In genomic region chr3:38129058-38129457, GRCh38 we compare ENCODE assay signal across 21 cellular contexts. TPM values are rescaled to one million over a fixed set of nuclear protein-coding genes. Genes with fewer than 3 reads are reported as not detected.
DNase-seq lines count a peak whose midpoint lies in the region; ATAC-seq, FAIRE-seq and TF ChIP-seq lines count a peak whose summit lies in the region.
"Had no signal": no experiment of that assay in that cellular context is flagged by ENCODE, and none has a peak within 500 bp of the region (broad histone marks: within the 10 kb centered on the region; RNA-seq: fewer than 3 reads in every experiment).

No MANE protein-coding gene starts in this region.

- in situ Hi-C loops in HepG2 (cut with HindIII; ENCODE audit: extremely low pct_ligation_motif_present, low pct_unique_long_range_greater_than_20kb), result loop anchor here (25.0 kb wide), 1 partner anchor 333 kb away; the partner anchor contains the start of gene ACVR2B

- no TSS peak for BruUV-seq in HepG2 (replicated peaks; lab: Mats Ljungman, UMichigan)

- H3K79me2 ChIP-seq in HepG2 (ENCODE audit: insufficient read depth, low read length), result peaks cover 54% of the 10 kb centered on the region

- ATAC-seq in HepG2, result no peak
- no peak for ATAC-seq in stimulated activated effector memory CD8-positive, alpha-beta T cell treated with anti-CD3 and anti-CD28 coated beads, Interleukin-12 subunit alpha, Interleukin-12 subunit beta, amount 100 ng/mL, for 72 hours
- no peak for ATAC-seq in GM18502 (IDR thresholded peaks at IDR 0.05; ENCODE audit: poor library complexity, unreplicated experiment)
- no peak for ATAC-seq in GM18858 (IDR thresholded peaks at IDR 0.05; ENCODE audit: unreplicated experiment)
- ATAC-seq in GM21619 (IDR thresholded peaks at IDR 0.05; ENCODE audit: unreplicated experiment), result no peak

- H3K4me3 Mint-ChIP-seq in stimulated activated effector memory CD8-positive, alpha-beta T cell treated with anti-CD3 and anti-CD28 coated beads, Interleukin-12 subunit alpha, Interleukin-12 subunit beta, amount 100 ng/mL, for 72 hours, result no peak overlapping the region
- H3K4me3 Mint-ChIP-seq: dendritic cell treated with granulocyte-macrophage colony-stimulating factor and Interleukin-4, amounts not matched to agents 40 ng/mL and 50 ng/mL, for 4 days; H9; stimulated activated naive CD8-positive, alpha-beta T cell treated with anti-CD3 and anti-CD28 coated beads, Interleukin-15, Interleukin-2, amounts not matched to agents 100 ng/mL and 50 ng/mL, for 24 hours had no signal

- peak overlapping the region; percentile 2; the same call in 1 of the 2 replicates for H3K4me2 ChIP-seq in HepG2 (ENCODE audit: low read depth, low read length)
- H3K4me2 ChIP-seq: smooth muscle cell had no signal

- H3K27ac ChIP-seq in adrenal gland, result peak overlapping the region in 1 of 5 donors; percentile 16
- H3K27ac ChIP-seq in HepG2 (ENCODE audit: extremely low read length, insufficient read depth, low read length), result peak overlapping the region; percentile 97

- H3K4me1 Mint-ChIP-seq in stimulated activated effector memory CD8-positive, alpha-beta T cell treated with anti-CD3 and anti-CD28 coated beads, Interleukin-12 subunit alpha, Interleukin-12 subunit beta, amount 100 ng/mL, for 72 hours, result peaks cover 21% of the 10 kb centered on the region

- H3K4me1 ChIP-seq in adrenal gland (replicated peaks in 1 of 2) (peaks cover 4 to 18% of the 10 kb centered on the region in 2 donors), HepG2 (ENCODE audit: insufficient read depth, low read length) (peaks cover 100% of the 10 kb centered on the region)

- H3K27ac Mint-ChIP-seq in stimulated activated effector memory CD8-positive, alpha-beta T cell treated with anti-CD3 and anti-CD28 coated beads, Interleukin-12 subunit alpha, Interleukin-12 subunit beta, amount 100 ng/mL, for 72 hours, result peak overlapping the region; percentile 68
- H3K27ac Mint-ChIP-seq: dendritic cell treated with granulocyte-macrophage colony-stimulating factor and Interleukin-4, amounts not matched to agents 40 ng/mL and 50 ng/mL, for 4 days; H9; stimulated activated naive CD8-positive, alpha-beta T cell treated with anti-CD3 and anti-CD28 coated beads, Interleukin-15, Interleukin-2, amounts not matched to agents 100 ng/mL and 50 ng/mL, for 24 hours had no signal

- H3K9me3 Mint-ChIP-seq in stimulated activated effector memory CD8-positive, alpha-beta T cell treated with anti-CD3 and anti-CD28 coated beads, Interleukin-12 subunit alpha, Interleukin-12 subunit beta, amount 100 ng/mL, for 72 hours, result no peaks in the 10 kb centered on the region
- H3K9me3 Mint-ChIP-seq: dendritic cell treated with granulocyte-macrophage colony-stimulating factor and Interleukin-4, amounts not matched to agents 40 ng/mL and 50 ng/mL, for 4 days; H9; stimulated activated naive CD8-positive, alpha-beta T cell treated with anti-CD3 and anti-CD28 coated beads, Interleukin-15, Interleukin-2, amounts not matched to agents 100 ng/mL and 50 ng/mL, for 24 hours had no signal

- H2AFZ ChIP-seq in HepG2 (ENCODE audit: low read length), result no peak overlapping the region

- H3K4me3 ChIP-seq in adrenal gland (no peak overlapping the region), HepG2 (replicated peaks in 1 of 3; ENCODE audit: insufficient read depth in 1 of 3, low read depth in 2 of 3, low read length in 3 of 3) (no peak overlapping the region)
- H3K4me3 ChIP-seq: MG63, smooth muscle cell had no signal

- TF ChIP-seq EP300 in HepG2 (IDR thresholded peaks at IDR 0.05; ENCODE audit: low read depth in 2 of 2, low read length in 2 of 2) (no peak), HepG2 (CRISPR knock-in tag; IDR thresholded peaks at IDR 0.05; ENCODE audit: borderline replicate concordance) (no peak)

- WGBS in adrenal gland, 4 donors, result 58 to 71% (median 65%) methylated on average over 2 to 5 of the region's 5 CpGs
- 96% methylated on average over 3 of the region's 5 CpGs for WGBS in HepG2 (ENCODE audit: low lambda C conversion rate)

- H4K20me1 ChIP-seq in HepG2 (ENCODE audit: insufficient read depth, low read length), result peaks cover 43% of the 10 kb centered on the region

- no peak for TF ChIP-seq POLR2A in adrenal gland (IDR thresholded peaks at IDR 0.05)
- no peak for TF ChIP-seq POLR2A in HepG2 (IDR thresholded peaks at IDR 0.05; ENCODE audit: insufficient read depth in 1 of 2, low read depth in 2 of 2, low read length in 2 of 2)

- H3K9me3 ChIP-seq in adrenal gland (replicated peaks in 1 of 3) (no peaks in the 10 kb centered on the region), HepG2 (ENCODE audit: low read length) (no peaks in the 10 kb centered on the region)
- H3K9me3 ChIP-seq: MG63 had no signal

- H3K9ac ChIP-seq in HepG2 (ENCODE audit: insufficient read depth, low read depth, low read length), result no peak overlapping the region

- no peak for TF ChIP-seq RAD21 in HepG2 (CRISPR knock-in tag; IDR thresholded peaks at IDR 0.05)

- DNase-seq in D341Med (ENCODE audit: low spot score) (peak; percentile 3), adrenal gland (peak in 6 of 7 donors; percentile 26 to 56 (median 48)), HepG2 (ENCODE audit: low spot score) (no peak), cerebellum (ENCODE audit: low spot score) (no peak)
- DNase-seq in stimulated activated effector memory CD8-positive, alpha-beta T cell treated with anti-CD3 and anti-CD28 coated beads, Interleukin-12 subunit alpha, Interleukin-12 subunit beta, amount 100 ng/mL, for 72 hours (ENCODE audit: low spot score in 2 of 2), result no peak
- DNase-seq: activated naive CD4-positive, alpha-beta T cell; C1 segment of cervical spinal cord; DMS 273 treated with DMSO at 0.1 percent for 48 hours; H9; MG63; NCI-H1417; NCI-H2081 treated with DMSO at 0.1 percent for 48 hours; NCI-H446; T-helper 1 cell had no signal

- TF ChIP-seq CTCF in adrenal gland (IDR thresholded peaks at IDR 0.05) (no peak), HepG2 (CRISPR knock-in tag; IDR thresholded peaks at IDR 0.05) (no peak)

- POLR2A ChIA-PET in HepG2 (lab: Yijun Ruan, JAX), result interaction anchor here (6.9 kb wide), 1 partner anchor 10 kb away, joined by 87 read pairs; no protein-coding TSS in a partner anchor

- H3K27me3 ChIP-seq in adrenal gland (no peaks in the 10 kb centered on the region), HepG2 (ENCODE audit: control insufficient read depth in 1 of 2, insufficient read depth in 2 of 2, low read length in 2 of 2) (no peaks in the 10 kb centered on the region)
- H3K27me3 ChIP-seq: MG63 had no signal

- peaks cover 0 to 100% of the 10 kb centered on the region in 2 donors for H3K36me3 ChIP-seq in adrenal gland (replicated peaks in 1 of 2)
- peaks cover 40 to 86% of the 10 kb centered on the region in 2 experiments for H3K36me3 ChIP-seq in HepG2 (replicated peaks in 1 of 2; ENCODE audit: control insufficient read depth in 1 of 2, insufficient read depth in 2 of 2, low read length in 2 of 2)
- H3K36me3 ChIP-seq: MG63 had no signal

- intact Hi-C loops in adrenal gland (cut with DNase I) (loop anchor here in 1 of 2 donors (10.0 kb wide), 1 partner anchor 116 kb away; no protein-coding TSS in a partner anchor), HepG2 (cut with micrococcal nuclease; ENCODE audit: unreplicated experiment) (no loop called here)

- no peak for FAIRE-seq in HepG2 (lab: Jason Lieb, UNC)
- FAIRE-seq: endothelial cell of umbilical vein had no signal

- CTCF ChIA-PET in HepG2 (lab: Yijun Ruan, JAX; ENCODE audit: low intra/inter-chr PET ratio, low total read pairs), result no interaction called here

- H3K36me3 Mint-ChIP-seq in stimulated activated effector memory CD8-positive, alpha-beta T cell treated with anti-CD3 and anti-CD28 coated beads, Interleukin-12 subunit alpha, Interleukin-12 subunit beta, amount 100 ng/mL, for 72 hours, result peaks cover 90% of the 10 kb centered on the region

RNA-seq across cellular contexts. Expression of gene ACAA1, which starts 7.9 kb away (rescaled TPM):
- 100 to 1,000 TPM in 6 of 8 donors, 10 to 100 TPM in 2; 83.6 to 150 (median 106) TPM for total RNA-seq in adrenal gland
- polyA plus RNA-seq in adrenal gland, result 100 to 1,000 TPM in 2 of 3 donors, 10 to 100 TPM in 1; 75.8 to 200 (median 165) TPM
- total RNA-seq in HepG2 (2016; rRNA removed; fragmentation: Illumina TruSeq; extraction: Trizol), result 60.8 and 107 TPM in 2 replicates
- total RNA-seq in HepG2 (2016; cell fraction: cytosol; rRNA removed; fragmentation: Illumina TruSeq; extraction: Trizol; ENCODE audit: low read depth), result 27.5 and 27.8 TPM in 2 replicates
- total RNA-seq in HepG2 (2016; cell fraction: insoluble cytoplasmic fraction; rRNA removed; fragmentation: Illumina TruSeq; extraction: Trizol), result 63.4 and 105 TPM in 2 replicates
- total RNA-seq in HepG2 (2016; cell fraction: membrane; rRNA removed; fragmentation: Illumina TruSeq; extraction: Trizol), result 52.7 and 55.5 TPM in 2 replicates
- 75.4 and 87.9 TPM in 2 replicates for total RNA-seq in HepG2 (2016; cell fraction: nucleus; rRNA removed; fragmentation: Illumina TruSeq; extraction: Trizol)
- 188 and 221 TPM in 2 replicates for polyA plus RNA-seq in HepG2 (2011; rRNA removed)
- 169 and 202 TPM in 2 replicates for polyA plus RNA-seq in HepG2 (2011; cell fraction: cytosol; rRNA removed)
- polyA plus RNA-seq in HepG2 (2011; cell fraction: nucleus; rRNA removed), result 588 and 662 TPM in 2 replicates
- polyA plus RNA-seq in HepG2 (2012), result 125 and 170 TPM in 2 replicates
- 44.3 and 47.9 TPM in 2 replicates for polyA plus RNA-seq in HepG2 (2016; cell fraction: cytosol; fragmentation: Illumina TruSeq; extraction: Trizol; ENCODE audit: low read depth)
- polyA plus RNA-seq in HepG2 (2016; cell fraction: insoluble cytoplasmic fraction; fragmentation: Illumina TruSeq; extraction: Trizol; ENCODE audit: low read depth), result 240 and 247 TPM in 2 replicates
- 62.9 and 66.6 TPM in 2 replicates for polyA plus RNA-seq in HepG2 (2016; cell fraction: membrane; fragmentation: Illumina TruSeq; extraction: Trizol; ENCODE audit: low read depth)
- polyA plus RNA-seq in HepG2 (2016; cell fraction: nucleus; fragmentation: Illumina TruSeq; extraction: Trizol; ENCODE audit: insufficient read depth, low read depth), result 290 and 311 TPM in 2 replicates
- 57.0 and 213 TPM in 2 replicates for polyA minus RNA-seq in HepG2 (2011; rRNA and poly(A)+ RNA removed; ENCODE audit: low replicate concordance)
- 80.2 and 80.3 TPM in 2 replicates for polyA minus RNA-seq in HepG2 (2011; cell fraction: cytosol; rRNA and poly(A)+ RNA removed)
- 241 and 244 TPM in 2 replicates for polyA minus RNA-seq in HepG2 (2011; cell fraction: nucleus; rRNA and poly(A)+ RNA removed)
- total RNA-seq in cerebellum, result 22.4 TPM

RNA-seq across cellular contexts. Expression of gene MYD88, which starts 9.4 kb away (rescaled TPM):
- total RNA-seq in adrenal gland (10 to 100 TPM; 26.6 to 46.6 (median 42.4) TPM), HepG2 (2016; rRNA removed; fragmentation: Illumina TruSeq; extraction: Trizol) (7.6 and 14.5 TPM in 2 replicates), cerebellum (3.4 TPM)
- polyA plus RNA-seq in adrenal gland (10 to 100 TPM; 22.6 to 29.9 (median 22.6) TPM), HepG2 (2011; rRNA removed) (32.7 and 36.6 TPM in 2 replicates)
- 2.5 and 3.5 TPM in 2 replicates for total RNA-seq in HepG2 (2016; cell fraction: cytosol; rRNA removed; fragmentation: Illumina TruSeq; extraction: Trizol; ENCODE audit: low read depth)
- 7.2 and 14.6 TPM in 2 replicates for total RNA-seq in HepG2 (2016; cell fraction: insoluble cytoplasmic fraction; rRNA removed; fragmentation: Illumina TruSeq; extraction: Trizol)
- total RNA-seq in HepG2 (2016; cell fraction: membrane; rRNA removed; fragmentation: Illumina TruSeq; extraction: Trizol), result 6.0 and 6.5 TPM in 2 replicates
- total RNA-seq in HepG2 (2016; cell fraction: nucleus; rRNA removed; fragmentation: Illumina TruSeq; extraction: Trizol), result 9.8 and 11.0 TPM in 2 replicates
- polyA plus RNA-seq in HepG2 (2011; cell fraction: cytosol; rRNA removed), result 31.0 and 32.2 TPM in 2 replicates
- 53.7 and 60.9 TPM in 2 replicates for polyA plus RNA-seq in HepG2 (2011; cell fraction: nucleus; rRNA removed)
- 19.9 and 22.6 TPM in 2 replicates for polyA plus RNA-seq in HepG2 (2012)
- polyA plus RNA-seq in HepG2 (2016; cell fraction: cytosol; fragmentation: Illumina TruSeq; extraction: Trizol; ENCODE audit: low read depth), result 2.8 and 2.9 TPM in 2 replicates
- polyA plus RNA-seq in HepG2 (2016; cell fraction: insoluble cytoplasmic fraction; fragmentation: Illumina TruSeq; extraction: Trizol; ENCODE audit: low read depth), result 51.1 and 57.2 TPM in 2 replicates
- 9.0 and 9.6 TPM in 2 replicates for polyA plus RNA-seq in HepG2 (2016; cell fraction: membrane; fragmentation: Illumina TruSeq; extraction: Trizol; ENCODE audit: low read depth)
- 48.1 and 53.6 TPM in 2 replicates for polyA plus RNA-seq in HepG2 (2016; cell fraction: nucleus; fragmentation: Illumina TruSeq; extraction: Trizol; ENCODE audit: insufficient read depth, low read depth)
- polyA minus RNA-seq in HepG2 (2011; rRNA and poly(A)+ RNA removed; ENCODE audit: low replicate concordance), result 15.6 and 54.6 TPM in 2 replicates
- polyA minus RNA-seq in HepG2 (2011; cell fraction: cytosol; rRNA and poly(A)+ RNA removed), result 19.7 and 21.8 TPM in 2 replicates
- polyA minus RNA-seq in HepG2 (2011; cell fraction: nucleus; rRNA and poly(A)+ RNA removed), result 13.9 and 15.8 TPM in 2 replicates

RNA-seq across cellular contexts. Expression of gene OXSR1, which starts 36.3 kb away (rescaled TPM):
- total RNA-seq in adrenal gland (10 to 100 TPM; 23.9 to 47.5 (median 33.9) TPM), HepG2 (2016; rRNA removed; fragmentation: Illumina TruSeq; extraction: Trizol) (32.6 and 41.1 TPM in 2 replicates), cerebellum (45.1 TPM)
- polyA plus RNA-seq in adrenal gland (10 to 100 TPM; 14.8 to 38.9 (median 19.1) TPM), HepG2 (2011; rRNA removed) (25.9 and 27.4 TPM in 2 replicates)
- 7.6 TPM in 2 replicates for total RNA-seq in HepG2 (2016; cell fraction: cytosol; rRNA removed; fragmentation: Illumina TruSeq; extraction: Trizol; ENCODE audit: low read depth)
- total RNA-seq in HepG2 (2016; cell fraction: insoluble cytoplasmic fraction; rRNA removed; fragmentation: Illumina TruSeq; extraction: Trizol), result 32.9 and 39.8 TPM in 2 replicates
- 12.8 and 14.5 TPM in 2 replicates for total RNA-seq in HepG2 (2016; cell fraction: membrane; rRNA removed; fragmentation: Illumina TruSeq; extraction: Trizol)
- total RNA-seq in HepG2 (2016; cell fraction: nucleus; rRNA removed; fragmentation: Illumina TruSeq; extraction: Trizol), result 30.2 and 32.6 TPM in 2 replicates
- 18.5 and 23.3 TPM in 2 replicates for polyA plus RNA-seq in HepG2 (2011; cell fraction: cytosol; rRNA removed)
- polyA plus RNA-seq in HepG2 (2011; cell fraction: nucleus; rRNA removed), result 19.5 and 22.8 TPM in 2 replicates
- 23.1 and 31.4 TPM in 2 replicates for polyA plus RNA-seq in HepG2 (2012)
- 1.5 and 1.6 TPM in 2 replicates for polyA plus RNA-seq in HepG2 (2016; cell fraction: cytosol; fragmentation: Illumina TruSeq; extraction: Trizol; ENCODE audit: low read depth)
- polyA plus RNA-seq in HepG2 (2016; cell fraction: insoluble cytoplasmic fraction; fragmentation: Illumina TruSeq; extraction: Trizol; ENCODE audit: low read depth), result 33.9 and 36.3 TPM in 2 replicates
- polyA plus RNA-seq in HepG2 (2016; cell fraction: membrane; fragmentation: Illumina TruSeq; extraction: Trizol; ENCODE audit: low read depth), result 5.4 and 5.9 TPM in 2 replicates
- polyA plus RNA-seq in HepG2 (2016; cell fraction: nucleus; fragmentation: Illumina TruSeq; extraction: Trizol; ENCODE audit: insufficient read depth, low read depth), result 31.5 and 34.6 TPM in 2 replicates
- polyA minus RNA-seq in HepG2 (2011; rRNA and poly(A)+ RNA removed; ENCODE audit: low replicate concordance), result 36.3 and 49.0 TPM in 2 replicates
- 26.2 and 26.9 TPM in 2 replicates for polyA minus RNA-seq in HepG2 (2011; cell fraction: cytosol; rRNA and poly(A)+ RNA removed)
- polyA minus RNA-seq in HepG2 (2011; cell fraction: nucleus; rRNA and poly(A)+ RNA removed), result 37.9 and 47.6 TPM in 2 replicates

Comparison
In these comparisons a context has a peak if more than half of its experiments do, and no peak if none do; other contexts are left out.
1. DNase-seq: peak in D341Med (single experiment) and adrenal gland (6 of 7); none in HepG2 (single experiment), stimulated activated effector memory CD8-positive, alpha-beta T cell treated with anti-CD3 and anti-CD28 coated beads, Interleukin-12 subunit alpha, Interleukin-12 subunit beta, amount 100 ng/mL, for 72 hours (0 of 2) and cerebellum (single experiment).